10 cellular contexts compared by ENCODE assay signal in genomic region chrX:41350150-41350975, GRCh38. TPM values are rescaled to one million over a fixed set of nuclear protein-coding genes. Genes with fewer than 3 reads are reported as not detected.
A peak's percentile ranks its signal among the peaks of the same experiment; 100 is the strongest.
DNase-seq lines count a peak whose midpoint lies in the region; ATAC-seq and TF ChIP-seq lines count a peak whose summit lies in the region.
"Had no signal": no experiment of that assay in that cellular context is flagged by ENCODE, and none has a peak within 500 bp of the region (broad histone marks: within the 10 kb centered on the region; RNA-seq: fewer than 3 reads in every experiment).

No MANE protein-coding gene starts in this region.

- H3K27me3 ChIP-seq in CD8-positive, alpha-beta memory T cell (ENCODE audit: insufficient read depth, low read length, poor library complexity, severe bottlenecking), result no peaks in the 10 kb centered on the region

- no peaks in the 10 kb centered on the region for H3K9me3 Mint-ChIP-seq in CD8-positive, alpha-beta memory T cell
- no peaks in the 10 kb centered on the region for H3K9me3 Mint-ChIP-seq in activated naive CD8-positive, alpha-beta T cell treated with anti-CD3 and anti-CD28 coated beads for 36 hours
- H3K9me3 Mint-ChIP-seq in memory B cell, result no peaks in the 10 kb centered on the region

- H3K36me3 Mint-ChIP-seq in CD8-positive, alpha-beta memory T cell, result peaks cover 27 to 55% (median 29%) of the 10 kb centered on the region in 3 donors
- peaks cover 24% of the 10 kb centered on the region for H3K36me3 Mint-ChIP-seq in activated naive CD8-positive, alpha-beta T cell treated with anti-CD3 and anti-CD28 coated beads for 36 hours
- peaks cover 8% of the 10 kb centered on the region for H3K36me3 Mint-ChIP-seq in memory B cell

- TF ChIP-seq POLR2A in GM18951 (IDR thresholded peaks at IDR 0.05; ENCODE audit: extremely low read depth, insufficient read depth, insufficient read length), result peak; percentile 17

- in situ Hi-C loops in GM18951 (cut with MboI; ENCODE audit: low sequenced_read_pairs, unreplicated experiment), result no loop called here

- no peak overlapping the region for H3K27ac ChIP-seq in CD8-positive, alpha-beta memory T cell (ENCODE audit: low read depth, low read length)
- H3K27ac ChIP-seq: prostate gland had no signal

- intact Hi-C loops in sciatic nerve (cut with DNase I), result no loop called here

- CTCF ChIA-PET in CD8-positive, alpha-beta memory T cell (lab: Charles Lee), result no interaction called here

- no peaks in the 10 kb centered on the region for H3K27me3 Mint-ChIP-seq in CD8-positive, alpha-beta memory T cell
- no peaks in the 10 kb centered on the region for H3K27me3 Mint-ChIP-seq in activated naive CD8-positive, alpha-beta T cell treated with anti-CD3 and anti-CD28 coated beads for 36 hours
- H3K27me3 Mint-ChIP-seq in memory B cell, result no peaks in the 10 kb centered on the region

- peak; percentile 42 for ATAC-seq in memory B cell (ENCODE audit: low read depth)
- no peak for ATAC-seq in sciatic nerve

- H3K4me1 ChIP-seq in CD8-positive, alpha-beta memory T cell (ENCODE audit: insufficient read depth, low read length), result no peaks in the 10 kb centered on the region
- H3K4me1 ChIP-seq: prostate gland had no signal

- no peaks in the 10 kb centered on the region for H3K9me3 ChIP-seq in CD8-positive, alpha-beta memory T cell (ENCODE audit: low read length)
- H3K9me3 ChIP-seq: prostate gland had no signal

- H3K4me1 Mint-ChIP-seq in CD8-positive, alpha-beta memory T cell, result peaks cover 35 to 56% (median 52%) of the 10 kb centered on the region in 3 donors
- H3K4me1 Mint-ChIP-seq in activated naive CD8-positive, alpha-beta T cell treated with anti-CD3 and anti-CD28 coated beads for 36 hours, result peaks cover 38% of the 10 kb centered on the region
- peaks cover 15% of the 10 kb centered on the region for H3K4me1 Mint-ChIP-seq in memory B cell

- H3K36me3 ChIP-seq in CD8-positive, alpha-beta memory T cell (ENCODE audit: insufficient read depth, low read length), result peaks cover 31% of the 10 kb centered on the region

- no peak for DNase-seq in CD8-positive, alpha-beta memory T cell
- no peak for DNase-seq in activated naive CD8-positive, alpha-beta T cell treated with anti-CD3 and anti-CD28 coated beads for 36 hours
- DNase-seq in memory B cell (ENCODE audit: low spot score in 2 of 2) (no peak), sciatic nerve (ENCODE audit: low spot score) (no peak), NCI-H1436 treated with DMSO at 0.1 percent for 48 hours (lab: John Stamatoyannopoulos, UW) (no peak)
- no peak for DNase-seq in stimulated activated CD4-positive, alpha-beta T cell treated with anti-CD3 and anti-CD28 coated beads, Interleukin-2, amount 100 ng/mL, for 48 hours
- DNase-seq: dermis blood vessel endothelial cell, NCI-H1694 had no signal

- H3K27ac Mint-ChIP-seq in CD8-positive, alpha-beta memory T cell, result peak overlapping the region in 7 of 8 donors; percentile 1 to 83 (median 38)
- H3K27ac Mint-ChIP-seq in activated naive CD8-positive, alpha-beta T cell treated with anti-CD3 and anti-CD28 coated beads for 36 hours, result peak overlapping the region; percentile 28
- H3K27ac Mint-ChIP-seq in memory B cell, result peak overlapping the region; percentile 35

- H3K4me3 ChIP-seq in CD8-positive, alpha-beta memory T cell (ENCODE audit: low read length), result no peak overlapping the region
- H3K4me3 ChIP-seq: prostate gland had no signal

- POLR2A ChIA-PET in CD8-positive, alpha-beta memory T cell (lab: Charles Lee), result interaction anchor here (0.8 kb wide), 1 partner anchor 10 kb away, joined by 3 read pairs; no protein-coding TSS in a partner anchor

- H3K4me3 Mint-ChIP-seq in CD8-positive, alpha-beta memory T cell, result peak overlapping the region in 2 of 7 donors; percentile 2 to 4
- peak overlapping the region; percentile 2 for H3K4me3 Mint-ChIP-seq in activated naive CD8-positive, alpha-beta T cell treated with anti-CD3 and anti-CD28 coated beads for 36 hours
- H3K4me3 Mint-ChIP-seq in memory B cell, result no peak overlapping the region

RNA-seq across cellular contexts. Expression of gene DDX3X, which starts 16.4 kb away (rescaled TPM):
- total RNA-seq in CD8-positive, alpha-beta memory T cell, result 100 to 1,000 TPM; 354 to 357 TPM
- 240 TPM for polyA plus RNA-seq in CD8-positive, alpha-beta memory T cell
- 100 to 1,000 TPM; 275 to 291 TPM for total RNA-seq in activated naive CD8-positive, alpha-beta T cell treated with anti-CD3 and anti-CD28 coated beads for 36 hours
- total RNA-seq in sciatic nerve, result 334 TPM
